In the genomic region with DNA sequence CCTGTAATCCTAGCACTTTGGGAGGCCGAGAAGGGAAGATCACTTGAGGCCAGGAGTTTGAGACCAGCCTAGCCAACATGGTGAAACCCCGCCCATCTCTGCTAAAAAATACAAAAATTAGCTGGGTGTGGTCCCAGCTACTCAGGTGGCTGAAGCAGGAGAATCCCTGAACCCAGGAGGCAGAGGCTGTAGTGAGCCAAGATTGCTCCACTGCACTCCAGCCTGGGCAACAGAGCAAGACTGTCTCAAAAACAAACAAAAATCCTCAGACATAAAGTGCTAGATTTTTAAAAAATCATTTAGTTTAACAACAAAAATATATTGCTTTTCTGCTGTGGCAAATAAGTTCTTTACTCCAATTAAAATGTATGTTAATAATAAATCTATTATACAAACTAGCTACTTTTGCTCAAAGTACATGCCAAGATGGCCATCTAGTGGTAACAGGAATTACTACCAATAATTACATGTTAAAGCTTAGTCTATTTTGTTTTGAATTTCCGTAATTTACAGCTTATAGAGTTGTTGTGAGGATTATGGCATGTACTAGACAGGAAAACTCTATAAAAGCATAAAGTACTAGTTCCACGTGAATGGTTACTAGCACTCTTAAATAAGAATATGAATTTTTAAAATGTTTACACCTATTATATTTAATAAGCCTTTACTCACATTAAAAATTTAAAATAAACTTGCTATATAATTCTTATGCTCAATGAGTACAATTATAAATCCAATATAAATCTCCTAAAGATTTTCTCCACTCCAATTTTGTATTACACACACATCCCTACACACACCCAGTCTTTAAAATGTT, we compare ENCODE assay signal across 8 cellular contexts. TPM values are rescaled to one million over a fixed set of nuclear protein-coding genes. Genes with fewer than 3 reads are reported as not detected.
DNase-seq lines count a peak whose midpoint lies in the region; TF ChIP-seq lines count a peak whose summit lies in the region.

No MANE protein-coding gene starts in this region.

- no peaks in the 10 kb centered on the region for H3K36me3 ChIP-seq in A673 (ENCODE audit: insufficient read depth, low read length, poor library complexity, severe bottlenecking)
- no peaks in the 10 kb centered on the region for H3K36me3 ChIP-seq in adipocyte (ENCODE audit: control insufficient read depth, insufficient read depth, low read length, severe bottlenecking)

- H3K4me1 ChIP-seq in A673 (ENCODE audit: insufficient read depth, low read length, poor library complexity, severe bottlenecking) = peaks cover 10% of the 10 kb centered on the region
- peaks cover 8% of the 10 kb centered on the region for H3K4me1 ChIP-seq in adipocyte (ENCODE audit: control insufficient read depth, insufficient read depth, low read length)

- TF ChIP-seq POLR2A in lower leg skin (IDR thresholded peaks at IDR 0.05) = no peak

- WGBS in lower leg skin, 2 donors = 44 to 52% methylated on average over 4 of the region's 4 CpGs

- H3K4me3 ChIP-seq in A673 (ENCODE audit: low read depth, low read length, poor library complexity, severe bottlenecking) (no peak overlapping the region), GM12865 (ENCODE audit: low read depth, low read length) (no peak overlapping the region), adipocyte (ENCODE audit: low read length) (no peak overlapping the region), lower leg skin (ENCODE audit: low read depth, poor library complexity, severe bottlenecking) (no peak overlapping the region)

- H3K27me3 ChIP-seq in A673 (replicated peaks; ENCODE audit: insufficient read depth, low read depth, low read length, poor library complexity) (no peaks in the 10 kb centered on the region), adipocyte (replicated peaks; ENCODE audit: control insufficient read depth, insufficient read depth, low read length) (no peaks in the 10 kb centered on the region)

- CTCF ChIA-PET in A673 (lab: Charles Lee) = interaction anchor here (0.6 to 1.6 kb wide), 9 partner anchors 36 to 171 kb away, joined by 3 to 16 read pairs (median 5); no protein-coding TSS in a partner anchor

- DNase-seq in A673 (ENCODE audit: low spot score) = peak; percentile 56
- DNase-seq in GM12865 (ENCODE audit: low read depth) = peak; percentile 53
- DNase-seq in NCI-H1694 treated with DMSO at 0.1 percent for 48 hours (lab: John Stamatoyannopoulos, UW) = peak; percentile 30
- peak; percentile 81 for DNase-seq in adipocyte (ENCODE audit: low read depth)
- DNase-seq in iris pigment epithelial cell (ENCODE audit: low read depth) = peak; percentile 51
- DNase-seq in type B pancreatic cell (ENCODE audit: extremely low spot score, unreplicated experiment) = no peak
- no peak for DNase-seq in lower leg skin (ENCODE audit: low spot score in 2 of 2)
- no peak for DNase-seq in mucosa of gallbladder (ENCODE audit: low spot score)

- H3K36me3 Mint-ChIP-seq in type B pancreatic cell = peaks cover under 1% of the 10 kb centered on the region

- no peak overlapping the region for H3K4me3 Mint-ChIP-seq in type B pancreatic cell

- no peak overlapping the region for H3K27ac ChIP-seq in A673 (ENCODE audit: low read depth, low read length, poor library complexity, severe bottlenecking)

- H3K27ac Mint-ChIP-seq in type B pancreatic cell = no peak overlapping the region

- H3K9ac ChIP-seq in adipocyte (ENCODE audit: low read length) = peak overlapping the region; percentile 54

- TF ChIP-seq CTCF in A673 (conservative IDR thresholded peaks at IDR 0.05; ENCODE audit: low read depth, low read length) (peak; percentile 78), GM12865 (IDR thresholded peaks at IDR 0.05; ENCODE audit: insufficient read depth, low read depth, low read length, missing control alignments) (peak; percentile 54), type B pancreatic cell (conservative IDR thresholded peaks at IDR 0.05) (peak; percentile 90), lower leg skin (IDR thresholded peaks at IDR 0.05) (no peak)

- POLR2A ChIA-PET in A673 (lab: Charles Lee; ENCODE audit: low non-redundant PET) = interaction anchor here (0.6 kb wide), 1 partner anchor 707 kb away, joined by 5 read pairs; no protein-coding TSS in a partner anchor

- H3K27me3 Mint-ChIP-seq in type B pancreatic cell = no peaks in the 10 kb centered on the region

- peaks cover under 1% of the 10 kb centered on the region for H3K4me1 Mint-ChIP-seq in type B pancreatic cell (ENCODE audit: unreplicated experiment)

- intact Hi-C loops in A673 (cut with micrococcal nuclease; ENCODE audit: unreplicated experiment) = loop anchor here (2.0 to 10.0 kb wide), 3 partner anchors 167 to 1081 kb away; a partner anchor contains a TSS
- intact Hi-C loops in lower leg skin (cut with DNase I; ENCODE audit: low total_unique reads) = no loop called here

- BruUV-seq in A673 (replicated peaks; lab: Mats Ljungman, UMichigan) = no TSS peak

- H3K9me3 Mint-ChIP-seq in type B pancreatic cell = no peaks in the 10 kb centered on the region

- H3K9me3 ChIP-seq in A673 (ENCODE audit: low read depth, low read length, poor library complexity, severe bottlenecking) = no peaks in the 10 kb centered on the region
- no peaks in the 10 kb centered on the region for H3K9me3 ChIP-seq in adipocyte (ENCODE audit: control insufficient read depth, low read length)

RNA-seq across cellular contexts. Expression of a gene that starts 39.0 kb away (rescaled TPM):
- total RNA-seq in A673 (2021) (35.3 and 40.0 TPM in 2 replicates), type B pancreatic cell (ENCODE audit: low replicate concordance) (27.5 and 27.8 TPM in 2 replicates), lower leg skin (10 to 100 TPM; 16.9 to 20.2 (median 17.8) TPM), mucosa of gallbladder (16.0 TPM)

RNA-seq across cellular contexts. Expression of a gene that starts 50.5 kb away (rescaled TPM):
- total RNA-seq in A673 (2021) = not detected in 2 replicates
- total RNA-seq in type B pancreatic cell (ENCODE audit: low replicate concordance) = 0.14 TPM in 1 of 2 replicates, not detected in the other
- total RNA-seq in lower leg skin = 1 to 10 TPM in 2 of 4 donors, under 1 TPM in 2; 0.10 to 2.1 (median 0.95) TPM
- total RNA-seq in mucosa of gallbladder = 11.7 TPM

Comparison
In these comparisons a context has a peak if more than half of its experiments do, and no peak if none do; other contexts are left out.
1. DNase-seq: peak in A673 (single experiment), GM12865 (single experiment), NCI-H1694 treated with DMSO at 0.1 percent for 48 hours (single experiment), adipocyte (single experiment) and iris pigment epithelial cell (single experiment); none in type B pancreatic cell (single experiment), lower leg skin (0 of 2) and mucosa of gallbladder (single experiment).
2. CTCF ChIP-seq: peak in A673 (single experiment), GM12865 (single experiment) and type B pancreatic cell (single experiment); none in lower leg skin (0 of 3).